Comparison of ENCODE assay signal across 14 cellular contexts in the genomic region with DNA sequence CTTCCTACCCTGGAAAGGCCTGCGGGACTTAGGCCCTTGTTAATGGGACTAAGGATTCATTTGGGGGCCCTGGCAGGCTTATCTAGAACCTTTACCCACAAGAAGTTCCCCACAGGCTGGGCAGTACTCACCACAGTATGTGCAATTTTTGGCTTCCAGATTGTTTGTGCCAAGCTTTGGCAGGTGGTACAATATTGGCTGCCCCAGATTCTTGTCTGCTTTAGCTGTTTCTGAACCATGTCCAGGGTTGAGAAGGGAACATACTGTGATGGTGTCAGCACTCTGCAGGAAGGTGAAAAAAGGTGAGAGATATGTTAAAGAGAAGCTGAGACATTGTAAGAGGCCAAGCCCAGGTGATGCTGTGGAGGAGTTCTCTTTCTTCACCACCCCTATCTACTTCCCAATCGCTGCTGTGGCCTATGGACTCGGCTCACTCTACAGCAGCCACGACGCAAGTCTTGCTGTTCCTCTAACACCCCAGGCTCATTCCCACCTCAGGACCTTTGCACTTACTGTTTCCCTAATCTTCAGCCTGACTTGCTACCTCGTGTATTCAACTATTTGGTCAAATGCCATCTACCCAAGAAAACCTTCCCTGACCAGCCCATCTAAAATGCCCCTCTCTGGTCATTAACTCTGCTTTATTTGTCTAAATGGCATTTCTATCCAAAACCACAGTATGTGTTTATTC.
"Had no signal": no experiment of that assay in that cellular context is flagged by ENCODE, and none has a peak within 500 bp of the region (broad histone marks: within the 10 kb centered on the region; RNA-seq: fewer than 3 reads in every experiment).

No MANE protein-coding gene starts in this region.

- H3K79me2 ChIP-seq: hepatocyte had no signal

- H3K9me3 Mint-ChIP-seq: activated naive CD4-positive, alpha-beta T cell treated with anti-CD3 and anti-CD28 coated beads, Interleukin-2, amount 50 U/mL, for 24 hours; activated naive CD8-positive, alpha-beta T cell treated with anti-CD3 and anti-CD28 coated beads, Interleukin-2, amount 50 U/mL, for 24 hours; activated T-helper 2 cell treated with anti-CD3 and anti-CD28 coated beads, Interferon-gamma antibody, Interleukin-2, Interleukin-4, amounts not matched to agents 10 μg/mL and 5 μg/mL and 100 μg/mL, durations not matched to agents 14 hours and 24 hours and 36 hours; natural killer cell; neural progenitor cell; T-helper 1 cell treated with Interleukin-12 subunit alpha and Interleukin-12 subunit beta and Interleukin-4 antibody, amounts not matched to agents 30 μg/mL and 1 μg/mL, for 36 hours had no signal

- H3K27ac Mint-ChIP-seq: activated naive CD4-positive, alpha-beta T cell treated with anti-CD3 and anti-CD28 coated beads, Interleukin-2, amount 50 U/mL, for 24 hours; activated naive CD8-positive, alpha-beta T cell treated with anti-CD3 and anti-CD28 coated beads, Interleukin-2, amount 50 U/mL, for 24 hours; activated T-helper 2 cell treated with anti-CD3 and anti-CD28 coated beads, Interferon-gamma antibody, Interleukin-2, Interleukin-4, amounts not matched to agents 10 μg/mL and 5 μg/mL and 100 μg/mL, durations not matched to agents 14 hours and 24 hours and 36 hours; natural killer cell; neural progenitor cell; T-helper 1 cell treated with Interleukin-12 subunit alpha and Interleukin-12 subunit beta and Interleukin-4 antibody, amounts not matched to agents 30 μg/mL and 1 μg/mL, for 36 hours had no signal

- H3K27ac ChIP-seq: colonic mucosa, epithelial cell of prostate, hepatocyte, lower lobe of right lung, neural progenitor cell, right lobe of liver, skin epidermis, thoracic aorta, VCaP had no signal

- H3K4me3 ChIP-seq: colonic mucosa, hepatocyte, lower lobe of right lung, neural progenitor cell, right lobe of liver, skin epidermis, thoracic aorta had no signal

- H3K9ac ChIP-seq: neural progenitor cell had no signal

- H3K4me3 Mint-ChIP-seq: activated naive CD4-positive, alpha-beta T cell treated with anti-CD3 and anti-CD28 coated beads, Interleukin-2, amount 50 U/mL, for 24 hours; activated naive CD8-positive, alpha-beta T cell treated with anti-CD3 and anti-CD28 coated beads, Interleukin-2, amount 50 U/mL, for 24 hours; natural killer cell; neural progenitor cell; T-helper 1 cell treated with Interleukin-12 subunit alpha and Interleukin-12 subunit beta and Interleukin-4 antibody, amounts not matched to agents 30 μg/mL and 1 μg/mL, for 36 hours had no signal

- H3K27me3 ChIP-seq: colonic mucosa, hepatocyte, neural progenitor cell, right lobe of liver had no signal

- H3K9me3 ChIP-seq: colonic mucosa, lower lobe of right lung, right lobe of liver, thoracic aorta had no signal

- H3K4me1 Mint-ChIP-seq: activated naive CD8-positive, alpha-beta T cell treated with anti-CD3 and anti-CD28 coated beads, Interleukin-2, amount 50 U/mL, for 24 hours; natural killer cell; neural progenitor cell had no signal

- H3K4me1 ChIP-seq: colonic mucosa, lower lobe of right lung, neural progenitor cell, right lobe of liver had no signal

- H3K36me3 Mint-ChIP-seq: natural killer cell, neural progenitor cell had no signal

- H2AFZ ChIP-seq: hepatocyte, neural progenitor cell had no signal

- H3K4me2 ChIP-seq: hepatocyte, neural progenitor cell had no signal

- H3K27me3 Mint-ChIP-seq: activated naive CD4-positive, alpha-beta T cell treated with anti-CD3 and anti-CD28 coated beads, Interleukin-2, amount 50 U/mL, for 24 hours; activated naive CD8-positive, alpha-beta T cell treated with anti-CD3 and anti-CD28 coated beads, Interleukin-2, amount 50 U/mL, for 24 hours had no signal

- H3K36me3 ChIP-seq: colonic mucosa, lower lobe of right lung, neural progenitor cell, right lobe of liver had no signal
